ENCODE assay signal across 28 cellular contexts in genomic region chr11:121961228-121961860, GRCh38.
A peak's percentile ranks its signal among the peaks of the same experiment; 100 is the strongest.
DNase-seq lines count a peak whose midpoint lies in the region; ATAC-seq and TF ChIP-seq lines count a peak whose summit lies in the region.
"Had no signal": no experiment of that assay in that cellular context is flagged by ENCODE, and none has a peak within 500 bp of the region (broad histone marks: within the 10 kb centered on the region; RNA-seq: fewer than 3 reads in every experiment).

No MANE protein-coding gene starts in this region.

- H3K27me3 Mint-ChIP-seq in brain: no peaks in the 10 kb centered on the region
- peaks cover 4% of the 10 kb centered on the region for H3K27me3 Mint-ChIP-seq in activated CD8-positive, alpha-beta T cell treated with anti-CD3 and anti-CD28 coated beads for 36 hours
- H3K27me3 Mint-ChIP-seq: activated CD8-positive, alpha-beta memory T cell treated with anti-CD3 and anti-CD28 coated beads, Interleukin-2, amount 10 ng/mL, durations not matched to agents 7 days and 5 days had no signal

- no peak overlapping the region for H3K4me3 ChIP-seq in cardiac muscle cell
- no peak overlapping the region for H3K4me3 ChIP-seq in right atrium auricular region
- no peak overlapping the region for H3K4me3 ChIP-seq in suprapubic skin
- H3K4me3 ChIP-seq: left ventricle myocardium inferior, mucosa of descending colon, upper lobe of right lung had no signal

- H3K27me3 ChIP-seq in cardiac muscle cell (no peaks in the 10 kb centered on the region), right atrium auricular region (no peaks in the 10 kb centered on the region), suprapubic skin (peaks cover 3% of the 10 kb centered on the region)
- H3K27me3 ChIP-seq: upper lobe of right lung had no signal

- H3K9me3 Mint-ChIP-seq in brain: no peaks in the 10 kb centered on the region
- no peaks in the 10 kb centered on the region for H3K9me3 Mint-ChIP-seq in activated CD8-positive, alpha-beta T cell treated with anti-CD3 and anti-CD28 coated beads for 36 hours
- H3K9me3 Mint-ChIP-seq: activated naive CD4-positive, alpha-beta T cell treated with anti-CD3 and anti-CD28 coated beads for 36 hours had no signal

- 47% methylated on average over 3 of the region's 3 CpGs for WGBS in suprapubic skin

- H3K36me3 Mint-ChIP-seq in brain: no peaks in the 10 kb centered on the region
- no peaks in the 10 kb centered on the region for H3K36me3 Mint-ChIP-seq in activated CD8-positive, alpha-beta T cell treated with anti-CD3 and anti-CD28 coated beads for 36 hours (ENCODE audit: low read depth)
- H3K36me3 Mint-ChIP-seq: activated CD8-positive, alpha-beta memory T cell treated with anti-CD3 and anti-CD28 coated beads, Interleukin-2, amount 10 ng/mL, durations not matched to agents 7 days and 5 days had no signal

- POLR2A ChIA-PET in activated CD8-positive, alpha-beta T cell treated with anti-CD3 and anti-CD28 coated beads for 36 hours (lab: Charles Lee): no interaction called here

- TF ChIP-seq POLR2A in suprapubic skin (IDR thresholded peaks at IDR 0.05): no peak

- CTCF ChIA-PET in activated CD8-positive, alpha-beta T cell treated with anti-CD3 and anti-CD28 coated beads for 36 hours (lab: Charles Lee): no interaction called here

- intact Hi-C loops in activated CD8-positive, alpha-beta T cell treated with anti-CD3 and anti-CD28 coated beads for 36 hours (cut with micrococcal nuclease): no loop called here

- peaks cover 66% of the 10 kb centered on the region for H3K4me1 Mint-ChIP-seq in brain
- peaks cover 3% of the 10 kb centered on the region for H3K4me1 Mint-ChIP-seq in activated CD8-positive, alpha-beta T cell treated with anti-CD3 and anti-CD28 coated beads for 36 hours (ENCODE audit: low read depth)
- H3K4me1 Mint-ChIP-seq: activated CD8-positive, alpha-beta memory T cell treated with anti-CD3 and anti-CD28 coated beads, Interleukin-2, amount 10 ng/mL, durations not matched to agents 7 days and 5 days; B cell; central memory CD8-positive, alpha-beta T cell had no signal

- peak overlapping the region; percentile 52 for H3K27ac ChIP-seq in cardiac muscle cell
- H3K27ac ChIP-seq in right atrium auricular region: no peak overlapping the region
- H3K27ac ChIP-seq in suprapubic skin: peak overlapping the region; percentile 13
- H3K27ac ChIP-seq: 22Rv1, epithelial cell of prostate, KMS-11, left ventricle myocardium inferior, upper lobe of right lung had no signal

- no peak for ATAC-seq in activated CD8-positive, alpha-beta T cell treated with anti-CD3 and anti-CD28 coated beads for 36 hours
- ATAC-seq: activated CD8-positive, alpha-beta memory T cell treated with anti-CD3 and anti-CD28 coated beads, Interleukin-2, amount 10 ng/mL, durations not matched to agents 7 days and 5 days; mucosa of descending colon; upper lobe of right lung had no signal

- H3K36me3 ChIP-seq in cardiac muscle cell (no peaks in the 10 kb centered on the region), right atrium auricular region (no peaks in the 10 kb centered on the region), suprapubic skin (no peaks in the 10 kb centered on the region)
- H3K36me3 ChIP-seq: left ventricle myocardium inferior, upper lobe of right lung had no signal

- no peak for TF ChIP-seq EP300 in suprapubic skin (IDR thresholded peaks at IDR 0.05)

- H3K9me3 ChIP-seq in cardiac muscle cell (ENCODE audit: low read depth) (no peaks in the 10 kb centered on the region), right atrium auricular region (no peaks in the 10 kb centered on the region), suprapubic skin (no peaks in the 10 kb centered on the region)
- H3K9me3 ChIP-seq: left ventricle myocardium inferior, mucosa of descending colon, upper lobe of right lung had no signal

- H3K4me1 ChIP-seq in cardiac muscle cell (ENCODE audit: low read depth) (peaks cover 10% of the 10 kb centered on the region), right atrium auricular region (no peaks in the 10 kb centered on the region), suprapubic skin (no peaks in the 10 kb centered on the region)
- H3K4me1 ChIP-seq: upper lobe of right lung had no signal

- no peak overlapping the region for H3K4me3 Mint-ChIP-seq in brain
- H3K4me3 Mint-ChIP-seq in activated CD8-positive, alpha-beta T cell treated with anti-CD3 and anti-CD28 coated beads for 36 hours: no peak overlapping the region
- H3K4me3 Mint-ChIP-seq: activated CD8-positive, alpha-beta memory T cell treated with anti-CD3 and anti-CD28 coated beads, Interleukin-2, amount 10 ng/mL, durations not matched to agents 7 days and 5 days; activated naive CD4-positive, alpha-beta T cell treated with anti-CD3 and anti-CD28 coated beads for 36 hours; B cell; central memory CD8-positive, alpha-beta T cell; neural crest cell had no signal

- TF ChIP-seq CTCF in cardiac muscle cell (IDR thresholded peaks at IDR 0.05; ENCODE audit: low read depth, low read length): no peak
- TF ChIP-seq CTCF in right atrium auricular region (IDR thresholded peaks at IDR 0.05): no peak
- no peak for TF ChIP-seq CTCF in brain (conservative IDR thresholded peaks at IDR 0.05)
- no peak for TF ChIP-seq CTCF in suprapubic skin (IDR thresholded peaks at IDR 0.05)
- no peak for TF ChIP-seq CTCF in GM20000 (IDR thresholded peaks at IDR 0.05; ENCODE audit: extremely low read depth, missing control alignments)
- TF ChIP-seq CTCF in activated CD8-positive, alpha-beta T cell treated with anti-CD3 and anti-CD28 coated beads for 36 hours (IDR thresholded peaks at IDR 0.05): no peak

- H3K27ac Mint-ChIP-seq in brain: peak overlapping the region in 3 of 5 experiments; percentile 45 to 50 (median 48)
- no peak overlapping the region for H3K27ac Mint-ChIP-seq in activated CD8-positive, alpha-beta T cell treated with anti-CD3 and anti-CD28 coated beads for 36 hours
- H3K27ac Mint-ChIP-seq: activated CD8-positive, alpha-beta memory T cell treated with anti-CD3 and anti-CD28 coated beads, Interleukin-2, amount 10 ng/mL, durations not matched to agents 7 days and 5 days; activated naive CD4-positive, alpha-beta T cell treated with anti-CD3 and anti-CD28 coated beads for 36 hours; B cell had no signal

- DNase-seq in cardiac muscle cell (ENCODE audit: low read depth in 1 of 2, low spot score in 1 of 2) (peak; percentile 10 to 20), right atrium auricular region (ENCODE audit: low spot score) (no peak), iris pigment epithelial cell (ENCODE audit: low read depth) (peak; percentile 8), suprapubic skin (ENCODE audit: low spot score in 2 of 2) (no peak), GM20000 (ENCODE audit: low spot score) (no peak)
- DNase-seq in activated CD8-positive, alpha-beta T cell treated with anti-CD3 and anti-CD28 coated beads for 36 hours: no peak
- no peak for DNase-seq in activated CD4-positive, alpha-beta T cell treated with anti-CD3 and anti-CD28 coated beads, Interleukin-2, amount 50 U/mL, for 1 hour
- DNase-seq: activated CD4-positive, alpha-beta T cell treated with anti-CD3 and anti-CD28 coated beads for 48 hours; activated CD8-positive, alpha-beta memory T cell treated with anti-CD3 and anti-CD28 coated beads, Interleukin-2, amount 10 ng/mL, durations not matched to agents 7 days and 5 days; activated naive CD4-positive, alpha-beta T cell treated with anti-CD3 and anti-CD28 coated beads for 36 hours; DMS53; foreskin melanocyte; GDM1; hypothalamus; left ventricle myocardium inferior; mucosa of descending colon; NCI-H1694; NCI-H2227 treated with DMSO at 0.1 percent for 48 hours; stimulated activated CD4-positive, alpha-beta T cell treated with anti-CD3 and anti-CD28 coated beads, Interleukin-1b, Interleukin-23, amount 100 ng/mL, for 48 hours; T-helper 2 cell; upper lobe of right lung had no signal

Comparison
In these comparisons a context has a peak if more than half of its experiments do, and no peak if none do; other contexts are left out.
1. DNase-seq: peak in cardiac muscle cell (2 of 2) and iris pigment epithelial cell (single experiment); none in right atrium auricular region (single experiment), suprapubic skin (0 of 2), GM20000 (single experiment), activated CD8-positive, alpha-beta T cell treated with anti-CD3 and anti-CD28 coated beads for 36 hours (single experiment) and activated CD4-positive, alpha-beta T cell treated with anti-CD3 and anti-CD28 coated beads, Interleukin-2, amount 50 U/mL, for 1 hour (single experiment).
2. H3K27ac ChIP-seq: peak in cardiac muscle cell (single experiment) and suprapubic skin (single experiment); none in right atrium auricular region (0 of 2).